8 cellular contexts compared by ENCODE assay signal in genomic region chr1:247126601-247127000, GRCh38. TPM values are rescaled to one million over a fixed set of nuclear protein-coding genes. Genes with fewer than 3 reads are reported as not detected.
DNase-seq lines count a peak whose midpoint lies in the region; ATAC-seq and TF ChIP-seq lines count a peak whose summit lies in the region.
"Not testable (repeated sequence)": the region's sequence is repeated elsewhere in the genome, so short reads cannot be mapped to it uniquely, and the experiment has no call there.

No MANE protein-coding gene starts in this region.

- H3K27ac Mint-ChIP-seq in activated naive CD4-positive, alpha-beta T cell treated with anti-CD3 and anti-CD28 coated beads, Interleukin-2, amount 50 U/mL, for 72 hours, result not testable (repeated sequence)

- WGBS in right lobe of liver (ENCODE audit: insufficient coverage, low coverage, low lambda C conversion rate, missing lambda C conversion rate), result no CpG with 5 or more reads among the region's 46 CpGs

- H3K27ac ChIP-seq in right lobe of liver, upper lobe of right lung: not testable (repeated sequence)

- TF ChIP-seq POLR2A in right lobe of liver (IDR thresholded peaks at IDR 0.05), result not testable (repeated sequence)

- not testable (repeated sequence) for TF ChIP-seq CTCF in right lobe of liver (IDR thresholded peaks at IDR 0.05); upper lobe of right lung (IDR thresholded peaks at IDR 0.05)

- H3K36me3 ChIP-seq in right lobe of liver, upper lobe of right lung: not testable (repeated sequence)

- not testable (repeated sequence) for H3K4me1 ChIP-seq in right lobe of liver, upper lobe of right lung

- H3K4me3 ChIP-seq in right lobe of liver, upper lobe of right lung: not testable (repeated sequence)

- intact Hi-C loops in right lobe of liver (cut with DNase I); upper lobe of right lung (cut with DNase I): not testable (repeated sequence)

- not testable (repeated sequence) for DNase-seq in activated naive CD4-positive, alpha-beta T cell treated with anti-CD3 and anti-CD28 coated beads, Interleukin-2, amount 50 U/mL, for 72 hours (ENCODE audit: low spot score in 2 of 2); right lobe of liver; upper lobe of right lung

- peak; percentile 60 for ATAC-seq in GM18867 (IDR thresholded peaks at IDR 0.05; ENCODE audit: unreplicated experiment)
- peak; percentile 25 for ATAC-seq in GM19468 (IDR thresholded peaks at IDR 0.05; ENCODE audit: extremely low read depth, unreplicated experiment)
- peak; percentile 53 for ATAC-seq in HG02610 (IDR thresholded peaks at IDR 0.05; ENCODE audit: unreplicated experiment)
- peak; percentile 51 for ATAC-seq in HG03066 (IDR thresholded peaks at IDR 0.05; ENCODE audit: low read depth, unreplicated experiment)
- ATAC-seq in HG03565 (IDR thresholded peaks at IDR 0.05; ENCODE audit: unreplicated experiment), result peak; percentile 27
- ATAC-seq in activated naive CD4-positive, alpha-beta T cell treated with anti-CD3 and anti-CD28 coated beads, Interleukin-2, amount 50 U/mL, for 72 hours, result peak; percentile 65 to 70
- ATAC-seq in right lobe of liver, result peak; percentile 65 to 74 (median 70)
- ATAC-seq in upper lobe of right lung, result peak; percentile 85

- H3K9me3 Mint-ChIP-seq in activated naive CD4-positive, alpha-beta T cell treated with anti-CD3 and anti-CD28 coated beads, Interleukin-2, amount 50 U/mL, for 72 hours, result not testable (repeated sequence)

- not testable (repeated sequence) for H3K9me3 ChIP-seq in right lobe of liver, upper lobe of right lung

- H3K27me3 ChIP-seq in right lobe of liver, upper lobe of right lung: not testable (repeated sequence)

- H3K36me3 Mint-ChIP-seq in activated naive CD4-positive, alpha-beta T cell treated with anti-CD3 and anti-CD28 coated beads, Interleukin-2, amount 50 U/mL, for 72 hours, result peaks cover 17 to 28% of the 10 kb centered on the region in 2 donors

RNA-seq across cellular contexts. Expression of gene ZNF669, which starts 22.4 kb away (rescaled TPM):
- total RNA-seq in activated naive CD4-positive, alpha-beta T cell treated with anti-CD3 and anti-CD28 coated beads, Interleukin-2, amount 50 U/mL, for 72 hours, result 10 to 100 TPM in 1 of 2 donors, 1 to 10 TPM in 1; 6.2 to 10.1 TPM
- total RNA-seq in right lobe of liver (1 to 10 TPM in 5 of 6 experiments, under 1 TPM in 1; 0.90 to 2.6 (median 1.5) TPM), upper lobe of right lung (8.9 TPM)

RNA-seq across cellular contexts. Expression of gene ZNF124, which starts 45.2 kb away (rescaled TPM):
- 10 to 100 TPM; 11.0 to 13.2 TPM for total RNA-seq in activated naive CD4-positive, alpha-beta T cell treated with anti-CD3 and anti-CD28 coated beads, Interleukin-2, amount 50 U/mL, for 72 hours
- 10 to 100 TPM in 1 of 6 experiments, 1 to 10 TPM in 5; 5.4 to 13.8 (median 6.6) TPM for total RNA-seq in right lobe of liver
- 23.5 TPM for total RNA-seq in upper lobe of right lung

RNA-seq across cellular contexts. Expression of gene ZNF670, which starts 48.0 kb away (rescaled TPM):
- total RNA-seq in activated naive CD4-positive, alpha-beta T cell treated with anti-CD3 and anti-CD28 coated beads, Interleukin-2, amount 50 U/mL, for 72 hours, result 1 to 10 TPM; 3.2 to 4.5 TPM
- 1 to 10 TPM in 5 of 6 experiments, under 1 TPM in 1; 0.79 to 2.7 (median 1.5) TPM for total RNA-seq in right lobe of liver
- 3.2 TPM for total RNA-seq in upper lobe of right lung

Comparison
In these comparisons a context has a peak if more than half of its experiments do, and no peak if none do; other contexts are left out.
1. ATAC-seq: peak in every context shown above with its lines; median percentile 85 in upper lobe of right lung; 70 in right lobe of liver; 68 in activated naive CD4-positive, alpha-beta T cell treated with anti-CD3 and anti-CD28 coated beads, Interleukin-2, amount 50 U/mL, for 72 hours; 60 in GM18867; 53 in HG02610; 51 in HG03066; 27 in HG03565; 25 in GM19468.